ENCODE assay signal across 17 cellular contexts in genomic region chr9:86082870-86083269, GRCh38. TPM values are rescaled to one million over a fixed set of nuclear protein-coding genes. Genes with fewer than 3 reads are reported as not detected.
A peak's percentile ranks its signal among the peaks of the same experiment; 100 is the strongest.
DNase-seq lines count a peak whose midpoint lies in the region; ATAC-seq and TF ChIP-seq lines count a peak whose summit lies in the region.
"Had no signal": no experiment of that assay in that cellular context is flagged by ENCODE, and none has a peak within 500 bp of the region (broad histone marks: within the 10 kb centered on the region; RNA-seq: fewer than 3 reads in every experiment).

No MANE protein-coding gene starts in this region.

- peak; percentile 71 for ATAC-seq in WTC11
- ATAC-seq in GM21717 (IDR thresholded peaks at IDR 0.05; ENCODE audit: unreplicated experiment) = no peak
- no peak for ATAC-seq in HG03520 (IDR thresholded peaks at IDR 0.05; ENCODE audit: unreplicated experiment)
- ATAC-seq: heart right ventricle, left ventricle myocardium superior, T-cell had no signal

- H3K9me3 Mint-ChIP-seq in WTC11 = peaks cover 30% of the 10 kb centered on the region
- H3K9me3 Mint-ChIP-seq: activated CD4-positive, alpha-beta T cell treated with anti-CD3 and anti-CD28 coated beads, Interleukin-2, amount 10 ng/mL, durations not matched to agents 7 days and 5 days; T-cell had no signal

- POLR2A ChIA-PET in WTC11 (lab: Charles Lee) = no interaction called here

- H3K4me3 Mint-ChIP-seq in WTC11 = no peak overlapping the region
- H3K4me3 Mint-ChIP-seq: activated CD4-positive, alpha-beta T cell treated with anti-CD3 and anti-CD28 coated beads, Interleukin-2, amount 10 ng/mL, durations not matched to agents 7 days and 5 days; T-cell had no signal

- 0 out of 2 replicates have a peak, but pooled peaks cover 2% of the 10 kb centered on the region for H3K27me3 Mint-ChIP-seq in WTC11 (ENCODE audit: low read depth)

- peak; percentile 87 for DNase-seq in DMS 273 (lab: John Stamatoyannopoulos, UW; ENCODE audit: unreplicated experiment)
- peak; percentile 30 for DNase-seq in NCI-H2029 treated with DMSO at 0.1 percent for 48 hours (lab: John Stamatoyannopoulos, UW)
- DNase-seq in WTC11 (ENCODE audit: low spot score) = no peak
- peak; percentile 24 for DNase-seq in globus pallidus (ENCODE audit: low spot score)
- DNase-seq in GOT3 (lab: John Stamatoyannopoulos, UW) = no peak
- no peak for DNase-seq in NCI-H526 (lab: John Stamatoyannopoulos, UW)
- DNase-seq: activated CD4-positive, alpha-beta T cell treated with anti-CD3 and anti-CD28 coated beads, Interleukin-2, amount 10 ng/mL, durations not matched to agents 7 days and 5 days; activated gamma-delta T cell treated with Interleukin-2 at 50 U/mL for 16 hours; DMS53; heart right ventricle; left ventricle myocardium superior; MM.1S; NCI-H510A; retina; T-cell had no signal

- H3K27ac Mint-ChIP-seq in WTC11 = peak overlapping the region; percentile 31; the same call in 1 of the 2 replicates
- H3K27ac Mint-ChIP-seq: activated CD4-positive, alpha-beta T cell treated with anti-CD3 and anti-CD28 coated beads, Interleukin-2, amount 10 ng/mL, durations not matched to agents 7 days and 5 days; T-cell had no signal

- TF ChIP-seq CTCF in WTC11 (IDR thresholded peaks at IDR 0.05) = no peak

- peaks cover 36% of the 10 kb centered on the region for H3K4me1 Mint-ChIP-seq in WTC11
- H3K4me1 Mint-ChIP-seq: activated CD4-positive, alpha-beta T cell treated with anti-CD3 and anti-CD28 coated beads, Interleukin-2, amount 10 ng/mL, durations not matched to agents 7 days and 5 days; T-cell had no signal

- CTCF ChIA-PET in WTC11 (lab: Charles Lee) = interaction anchor here (1.1 to 1.8 kb wide), 2 partner anchors 15 to 119 kb away, joined by 5 to 7 read pairs; no protein-coding TSS in a partner anchor

- H3K36me3 Mint-ChIP-seq in WTC11 = peaks cover 14% of the 10 kb centered on the region
- H3K36me3 Mint-ChIP-seq: T-cell had no signal

TF ChIP-seq in WTC11, 78 proteins besides CTCF, POLR2A, EP300 and RAD21:
- TF ChIP-seq TEAD4 (CRISPR knock-in tag; IDR thresholded peaks at IDR 0.05) (no peak), USF2 (CRISPR knock-in tag; IDR thresholded peaks at IDR 0.05) (no peak), NFYB (CRISPR knock-in tag; conservative IDR thresholded peaks at IDR 0.05; ENCODE audit: low read depth) (no peak), ZNF281 (CRISPR knock-in tag; IDR thresholded peaks at IDR 0.05) (no peak), CDX4 (CRISPR knock-in tag; IDR thresholded peaks at IDR 0.05; ENCODE audit: borderline replicate concordance) (no peak), TP53 (CRISPR knock-in tag; IDR thresholded peaks at IDR 0.05) (no peak), ZBTB21 (CRISPR knock-in tag; IDR thresholded peaks at IDR 0.05; ENCODE audit: borderline replicate concordance) (no peak), ZNF423 (CRISPR knock-in tag; IDR thresholded peaks at IDR 0.05) (no peak), JUN (CRISPR knock-in tag; IDR thresholded peaks at IDR 0.05) (no peak), SMAD3 (CRISPR knock-in tag; IDR thresholded peaks at IDR 0.05; ENCODE audit: borderline replicate concordance) (no peak), PRRX2 (CRISPR knock-in tag; IDR thresholded peaks at IDR 0.05) (no peak), ZNF671 (CRISPR knock-in tag; IDR thresholded peaks at IDR 0.05) (no peak), E2F5 (CRISPR knock-in tag; IDR thresholded peaks at IDR 0.05) (no peak), SOX15 (CRISPR knock-in tag; IDR thresholded peaks at IDR 0.05) (no peak), ZNF121 (CRISPR knock-in tag; IDR thresholded peaks at IDR 0.05) (no peak), RELA (CRISPR knock-in tag; IDR thresholded peaks at IDR 0.05; ENCODE audit: borderline replicate concordance) (no peak), ZNF232 (CRISPR knock-in tag; IDR thresholded peaks at IDR 0.05) (no peak), FOXK1 (CRISPR knock-in tag; IDR thresholded peaks at IDR 0.05) (no peak)

RNA-seq across cellular contexts. Expression of gene GOLM1, which starts 16.5 kb away (rescaled TPM):
- total RNA-seq in WTC11 (2021) = 75.1 to 81.8 TPM (median 77.3 TPM) in 3 replicates

Comparison
In these comparisons a context has a peak if more than half of its experiments do, and no peak if none do; other contexts are left out.
1. DNase-seq: peak in DMS 273 (single experiment), NCI-H2029 treated with DMSO at 0.1 percent for 48 hours (single experiment) and globus pallidus (single experiment); none in WTC11 (single experiment), GOT3 (single experiment) and NCI-H526 (0 of 2).